In genomic region chr10:15020966-15021365, GRCh38 we compare ENCODE assay signal across 2 cellular contexts. TPM values are rescaled to one million over a fixed set of nuclear protein-coding genes. Genes with fewer than 3 reads are reported as not detected.
"Had no signal": no experiment of that assay in that cellular context is flagged by ENCODE, and none has a peak within 500 bp of the region (broad histone marks: within the 10 kb centered on the region; RNA-seq: fewer than 3 reads in every experiment).

No MANE protein-coding gene starts in this region.

RNA-seq across cellular contexts. Expression of gene OLAH, which starts 22.8 kb away (rescaled TPM):
- total RNA-seq: left colon, natural killer cell had no signal
